ENCODE assay signal across 1 cellular context in the genomic region with DNA sequence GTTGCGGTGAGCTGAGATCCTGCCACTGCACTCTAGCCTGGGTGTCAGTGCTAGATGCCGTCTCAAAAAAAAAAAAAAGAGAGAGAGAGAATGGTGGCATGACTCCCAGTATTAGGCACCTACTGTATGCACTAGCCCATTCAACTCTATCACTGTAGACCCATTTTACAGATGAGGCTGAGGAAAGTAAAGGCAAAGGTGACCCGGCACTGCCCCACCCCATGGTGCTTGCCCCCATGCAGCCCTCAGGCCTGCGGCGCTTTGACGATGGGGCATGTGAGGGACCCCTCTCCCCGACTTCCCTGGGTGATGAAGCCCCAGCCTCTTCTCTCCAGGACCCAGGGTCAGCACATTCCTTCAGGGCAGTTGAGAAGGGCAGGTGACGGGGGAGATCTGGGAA.
A peak's percentile ranks its signal among the peaks of the same experiment; 100 is the strongest.
TF ChIP-seq lines count a peak whose summit lies in the region.

No MANE protein-coding gene starts in this region.

TF ChIP-seq in K562, 482 proteins besides CTCF, POLR2A, EP300 and RAD21 (continued from another document):
- TF ChIP-seq, protein P1, sequence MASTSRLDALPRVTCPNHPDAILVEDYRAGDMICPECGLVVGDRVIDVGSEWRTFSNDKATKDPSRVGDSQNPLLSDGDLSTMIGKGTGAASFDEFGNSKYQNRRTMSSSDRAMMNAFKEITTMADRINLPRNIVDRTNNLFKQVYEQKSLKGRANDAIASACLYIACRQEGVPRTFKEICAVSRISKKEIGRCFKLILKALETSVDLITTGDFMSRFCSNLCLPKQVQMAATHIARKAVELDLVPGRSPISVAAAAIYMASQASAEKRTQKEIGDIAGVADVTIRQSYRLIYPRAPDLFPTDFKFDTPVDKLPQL (IDR thresholded peaks at IDR 0.05; ENCODE audit: extremely low read depth, insufficient read length): no peak
- no peak for TF ChIP-seq GABPA (tag; conservative IDR thresholded peaks at IDR 0.05; ENCODE audit: low read depth)
- TF ChIP-seq, protein P2, sequence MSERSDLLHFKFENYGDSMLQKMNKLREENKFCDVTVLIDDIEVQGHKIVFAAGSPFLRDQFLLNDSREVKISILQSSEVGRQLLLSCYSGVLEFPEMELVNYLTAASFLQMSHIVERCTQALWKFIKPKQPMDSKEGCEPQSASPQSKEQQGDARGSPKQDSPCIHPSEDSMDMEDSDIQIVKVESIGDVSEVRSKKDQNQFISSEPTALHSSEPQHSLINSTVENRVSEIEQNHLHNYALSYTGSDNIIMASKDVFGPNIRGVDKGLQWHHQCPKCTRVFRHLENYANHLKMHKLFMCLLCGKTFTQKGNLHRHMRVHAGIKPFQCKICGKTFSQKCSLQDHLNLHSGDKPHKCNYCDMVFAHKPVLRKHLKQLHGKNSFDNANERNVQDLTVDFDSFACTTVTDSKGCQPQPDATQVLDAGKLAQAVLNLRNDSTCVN (CRISPR knock-in tag; IDR thresholded peaks at IDR 0.05): no peak
- no peak for TF ChIP-seq NCOR1 (IDR thresholded peaks at IDR 0.05)
- TF ChIP-seq MYC (IDR thresholded peaks at IDR 0.05; ENCODE audit: low read depth, low read length): no peak
- TF ChIP-seq MYC (CRISPR knock-in tag; IDR thresholded peaks at IDR 0.05; ENCODE audit: borderline replicate concordance, low read depth): no peak
- peak in 1 of 2 experiments; percentile 65; a peak in 2 of 4 replicates for TF ChIP-seq RCOR1 (IDR thresholded peaks at IDR 0.05; ENCODE audit: borderline replicate concordance in 1 of 2, low read depth in 2 of 2, low read length in 2 of 2)
- TF ChIP-seq, protein P3, sequence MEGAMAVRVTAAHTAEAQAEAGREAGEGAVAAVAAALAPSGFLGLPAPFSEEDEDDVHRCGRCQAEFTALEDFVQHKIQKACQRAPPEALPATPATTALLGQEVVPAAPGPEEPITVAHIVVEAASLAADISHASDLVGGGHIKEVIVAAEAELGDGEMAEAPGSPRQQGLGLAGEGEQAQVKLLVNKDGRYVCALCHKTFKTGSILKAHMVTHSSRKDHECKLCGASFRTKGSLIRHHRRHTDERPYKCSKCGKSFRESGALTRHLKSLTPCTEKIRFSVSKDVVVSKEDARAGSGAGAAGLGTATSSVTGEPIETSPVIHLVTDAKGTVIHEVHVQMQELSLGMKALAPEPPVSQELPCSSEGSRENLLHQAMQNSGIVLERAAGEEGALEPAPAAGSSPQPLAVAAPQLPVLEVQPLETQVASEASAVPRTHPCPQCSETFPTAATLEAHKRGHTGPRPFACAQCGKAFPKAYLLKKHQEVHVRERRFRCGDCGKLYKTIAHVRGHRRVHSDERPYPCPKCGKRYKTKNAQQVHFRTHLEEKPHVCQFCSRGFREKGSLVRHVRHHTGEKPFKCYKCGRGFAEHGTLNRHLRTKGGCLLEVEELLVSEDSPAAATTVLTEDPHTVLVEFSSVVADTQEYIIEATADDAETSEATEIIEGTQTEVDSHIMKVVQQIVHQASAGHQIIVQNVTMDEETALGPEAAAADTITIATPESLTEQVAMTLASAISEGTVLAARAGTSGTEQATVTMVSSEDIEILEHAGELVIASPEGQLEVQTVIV (CRISPR knock-in tag; IDR thresholded peaks at IDR 0.05; ENCODE audit: borderline replicate concordance): no peak
- TF ChIP-seq, protein P4, sequence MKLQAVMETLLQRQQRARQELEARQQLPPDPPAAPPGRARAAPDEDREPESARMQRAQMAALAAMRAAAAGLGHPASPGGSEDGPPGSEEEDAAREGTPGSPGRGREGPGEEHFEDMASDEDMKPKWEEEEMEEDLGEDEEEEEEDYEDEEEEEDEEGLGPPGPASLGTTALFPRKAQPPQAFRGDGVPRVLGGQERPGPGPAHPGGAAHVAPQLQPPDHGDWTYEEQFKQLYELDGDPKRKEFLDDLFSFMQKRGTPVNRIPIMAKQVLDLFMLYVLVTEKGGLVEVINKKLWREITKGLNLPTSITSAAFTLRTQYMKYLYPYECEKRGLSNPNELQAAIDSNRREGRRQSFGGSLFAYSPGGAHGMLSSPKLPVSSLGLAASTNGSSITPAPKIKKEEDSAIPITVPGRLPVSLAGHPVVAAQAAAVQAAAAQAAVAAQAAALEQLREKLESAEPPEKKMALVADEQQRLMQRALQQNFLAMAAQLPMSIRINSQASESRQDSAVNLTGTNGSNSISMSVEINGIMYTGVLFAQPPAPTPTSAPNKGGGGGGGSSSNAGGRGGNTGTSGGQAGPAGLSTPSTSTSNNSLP (IDR thresholded peaks at IDR 0.05; ENCODE audit: borderline replicate concordance, low read depth, low read length): no peak
- TF ChIP-seq MCM5 (IDR thresholded peaks at IDR 0.05; ENCODE audit: low read depth): no peak
- TF ChIP-seq, protein P5, sequence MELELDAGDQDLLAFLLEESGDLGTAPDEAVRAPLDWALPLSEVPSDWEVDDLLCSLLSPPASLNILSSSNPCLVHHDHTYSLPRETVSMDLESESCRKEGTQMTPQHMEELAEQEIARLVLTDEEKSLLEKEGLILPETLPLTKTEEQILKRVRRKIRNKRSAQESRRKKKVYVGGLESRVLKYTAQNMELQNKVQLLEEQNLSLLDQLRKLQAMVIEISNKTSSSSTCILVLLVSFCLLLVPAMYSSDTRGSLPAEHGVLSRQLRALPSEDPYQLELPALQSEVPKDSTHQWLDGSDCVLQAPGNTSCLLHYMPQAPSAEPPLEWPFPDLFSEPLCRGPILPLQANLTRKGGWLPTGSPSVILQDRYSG (tag; conservative IDR thresholded peaks at IDR 0.05; ENCODE audit: low read depth): no peak
- TF ChIP-seq SRSF7 (optimal IDR thresholded peaks at IDR 0.05; ENCODE audit: low read depth, low read length): no peak
- peak; percentile 91 for TF ChIP-seq BCOR (IDR thresholded peaks at IDR 0.05)
- no peak for TF ChIP-seq KHSRP (IDR thresholded peaks at IDR 0.05)
- TF ChIP-seq ZNF764 (CRISPR knock-in tag; IDR thresholded peaks at IDR 0.05; ENCODE audit: low read depth): no peak
- no peak for TF ChIP-seq FOXA3 (CRISPR knock-in tag; conservative IDR thresholded peaks at IDR 0.05 in 1 of 2, IDR thresholded peaks at IDR 0.05 in 1 of 2)
- no peak for TF ChIP-seq POLR2H (tag; IDR thresholded peaks at IDR 0.05; ENCODE audit: low read depth)
- no peak for TF ChIP-seq ZBTB8A (IDR thresholded peaks at IDR 0.05; ENCODE audit: partially characterized antibody)
- TF ChIP-seq SMARCA5 (IDR thresholded peaks at IDR 0.05): peak; percentile 73; the same call in 1 of the 2 replicates
- TF ChIP-seq TAF15 (IDR thresholded peaks at IDR 0.05; ENCODE audit: low read depth, low read length): no peak
- TF ChIP-seq BRD4 (IDR thresholded peaks at IDR 0.05): no peak
